Comparison of ENCODE assay signal across 23 cellular contexts in the genomic region with DNA sequence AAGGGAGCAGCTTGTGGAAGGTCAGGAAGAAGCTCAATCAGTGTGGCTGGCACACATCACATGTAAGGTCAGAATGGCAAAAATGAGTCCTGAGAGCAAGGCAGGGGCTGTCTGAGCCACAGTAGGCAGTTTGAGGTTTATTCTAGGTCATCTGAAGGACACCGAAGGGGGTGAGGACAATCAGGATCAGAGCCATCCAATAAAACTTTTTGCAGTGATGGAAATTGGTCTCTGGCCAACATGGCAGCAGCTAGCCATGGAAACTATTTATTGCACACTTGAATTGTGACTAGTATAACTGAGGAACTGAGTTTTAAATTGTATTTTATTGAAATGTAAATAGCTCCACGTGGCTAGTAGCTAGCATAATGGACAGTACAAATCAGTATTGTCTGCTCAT.
"Had no signal": no experiment of that assay in that cellular context is flagged by ENCODE, and none has a peak within 500 bp of the region (broad histone marks: within the 10 kb centered on the region; RNA-seq: fewer than 3 reads in every experiment).

No MANE protein-coding gene starts in this region.

- ATAC-seq: K562, Panc1, PC-3 had no signal

- H3K4me1 ChIP-seq: SJSA1 had no signal

- H3K27ac ChIP-seq: HL-60, KMS-11, RWPE1, SJSA1, SK-N-MC had no signal

- H3K36me3 ChIP-seq: SJSA1 had no signal

- H3K9me3 ChIP-seq: SJSA1 had no signal

- DNase-seq: Kasumi-1; MV-4-11; NCI-H1048; NCI-H1417 treated with DMSO at 0.1 percent for 48 hours; NCI-H146; NCI-H1694 treated with DMSO at 0.1 percent for 48 hours; NCI-H1930; NCI-H2081; NCI-H2107; NCI-H2227 treated with DMSO at 0.1 percent for 48 hours; NCI-H524; NCI-H526 treated with DMSO at 0.1 percent for 48 hours; NCI-H748 treated with DMSO at 0.1 percent for 48 hours; NK-92 treated with Interleukin-12 subunit alpha and Interleukin-12 subunit beta, amount 100 ng/mL, for 24 hours; PC-3; SIG-M5 had no signal

- H3K4me3 ChIP-seq: K562, SJSA1, SK-N-MC had no signal
